18 cellular contexts compared by ENCODE assay signal in genomic region chr16:54320895-54321294, GRCh38. TPM values are rescaled to one million over a fixed set of nuclear protein-coding genes. Genes with fewer than 3 reads are reported as not detected.
"Had no signal": no experiment of that assay in that cellular context is flagged by ENCODE, and none has a peak within 500 bp of the region (broad histone marks: within the 10 kb centered on the region; RNA-seq: fewer than 3 reads in every experiment).

No MANE protein-coding gene starts in this region.

- ATAC-seq: activated CD8-positive, alpha-beta T cell treated with anti-CD3 and anti-CD28 coated beads for 36 hours; K562 had no signal

- H3K27me3 Mint-ChIP-seq: activated CD8-positive, alpha-beta T cell treated with anti-CD3 and anti-CD28 coated beads for 36 hours; activated naive CD4-positive, alpha-beta T cell treated with anti-CD3 and anti-CD28 coated beads, Interleukin-2, amount 50 U/mL, for 24 hours; central memory CD8-positive, alpha-beta T cell had no signal

- H3K36me3 Mint-ChIP-seq: activated naive CD4-positive, alpha-beta T cell treated with anti-CD3 and anti-CD28 coated beads, Interleukin-2, amount 50 U/mL, for 24 hours had no signal

- H3K27ac ChIP-seq: PC-9 had no signal

- H3K4me3 ChIP-seq: K562, PC-9 had no signal

- H3K4me3 Mint-ChIP-seq: activated CD8-positive, alpha-beta T cell treated with anti-CD3 and anti-CD28 coated beads for 36 hours; activated naive CD4-positive, alpha-beta T cell treated with anti-CD3 and anti-CD28 coated beads, Interleukin-2, amount 50 U/mL, for 24 hours; central memory CD8-positive, alpha-beta T cell; T-helper 1 cell treated with Interleukin-12 subunit alpha and Interleukin-12 subunit beta and Interleukin-4 antibody, amounts not matched to agents 30 μg/mL and 1 μg/mL, for 36 hours had no signal

- DNase-seq: activated CD4-positive, alpha-beta T cell treated with anti-CD3 and anti-CD28 coated beads, Interleukin-2, amount 50 U/mL, for 1 hour; activated CD4-positive, CD25-positive, alpha-beta regulatory T cell; activated CD8-positive, alpha-beta memory T cell treated with anti-CD3 and anti-CD28 coated beads, Interleukin-2, amount 50 U/mL, for 4 hours; activated CD8-positive, alpha-beta T cell treated with anti-CD3 and anti-CD28 coated beads for 36 hours; activated naive CD4-positive, alpha-beta T cell; aorta; Karpas-422; NCI-H1048; NCI-H1930; NCI-H345; NCI-H510A; NCI-H69; PC-9; SHP77 treated with DMSO at 0.1 percent for 48 hours had no signal

- H3K4me1 Mint-ChIP-seq: activated naive CD4-positive, alpha-beta T cell treated with anti-CD3 and anti-CD28 coated beads, Interleukin-2, amount 50 U/mL, for 24 hours; central memory CD8-positive, alpha-beta T cell had no signal

- H3K27ac Mint-ChIP-seq: activated CD8-positive, alpha-beta T cell treated with anti-CD3 and anti-CD28 coated beads for 36 hours; activated naive CD4-positive, alpha-beta T cell treated with anti-CD3 and anti-CD28 coated beads, Interleukin-2, amount 50 U/mL, for 24 hours; T-helper 1 cell treated with Interleukin-12 subunit alpha and Interleukin-12 subunit beta and Interleukin-4 antibody, amounts not matched to agents 30 μg/mL and 1 μg/mL, for 36 hours had no signal

- H3K9me3 Mint-ChIP-seq: activated CD8-positive, alpha-beta T cell treated with anti-CD3 and anti-CD28 coated beads for 36 hours; activated naive CD4-positive, alpha-beta T cell treated with anti-CD3 and anti-CD28 coated beads, Interleukin-2, amount 50 U/mL, for 24 hours; central memory CD8-positive, alpha-beta T cell; T-helper 1 cell treated with Interleukin-12 subunit alpha and Interleukin-12 subunit beta and Interleukin-4 antibody, amounts not matched to agents 30 μg/mL and 1 μg/mL, for 36 hours had no signal

RNA-seq across cellular contexts. Expression of gene IRX3, which starts 34.3 kb away (rescaled TPM):
- total RNA-seq: activated CD8-positive, alpha-beta T cell treated with anti-CD3 and anti-CD28 coated beads for 36 hours; K562 had no signal
- polyA plus RNA-seq: K562 had no signal
